16 cellular contexts compared by ENCODE assay signal in genomic region chr6:56357616-56358373, GRCh38.
DNase-seq lines count a peak whose midpoint lies in the region; ATAC-seq, FAIRE-seq and TF ChIP-seq lines count a peak whose summit lies in the region.
"Had no signal": no experiment of that assay in that cellular context is flagged by ENCODE, and none has a peak within 500 bp of the region (broad histone marks: within the 10 kb centered on the region; RNA-seq: fewer than 3 reads in every experiment).

No MANE protein-coding gene starts in this region.

- dilution Hi-C loops in IMR-90 (cut with HindIII; ENCODE audit: low sequenced_read_pairs, unreplicated experiment), result loop anchor here (25.0 kb wide), 1 partner anchor 230 kb away; no protein-coding TSS in a partner anchor

- H2BK15ac ChIP-seq in IMR-90 (ENCODE audit: low read depth, low read length), result no peak overlapping the region; the same call in 2 of the 3 replicates

- no peak overlapping the region for H2BK20ac ChIP-seq in IMR-90 (ENCODE audit: low read depth, low read length)

- no peak overlapping the region for H3K4ac ChIP-seq in IMR-90 (ENCODE audit: low read depth, low read length)

- H3K27me3 ChIP-seq in IMR-90 (ENCODE audit: control insufficient read depth, insufficient read depth, low read length), result no peaks in the 10 kb centered on the region
- H3K27me3 ChIP-seq in K562 (ENCODE audit: control insufficient read depth in 2 of 2, insufficient read depth in 2 of 2, low read length in 2 of 2), result no peaks in the 10 kb centered on the region; a peak in 2 of 5 replicates
- H3K27me3 ChIP-seq: transverse colon had no signal

- no peak overlapping the region for H2AFZ ChIP-seq in IMR-90 (replicated peaks; ENCODE audit: low read length, poor library complexity)
- H2AFZ ChIP-seq in K562 (ENCODE audit: low read depth, low read length), result no peak overlapping the region

- H3K27me3 Mint-ChIP-seq in activated T-cell treated with anti-CD3 and anti-CD28 coated beads, Interleukin-2, amount 50 U/mL, for 72 hours (ENCODE audit: low read depth), result no peaks in the 10 kb centered on the region

- no peak overlapping the region for H2BK5ac ChIP-seq in IMR-90 (ENCODE audit: low read depth, low read length, poor library complexity, severe bottlenecking)

- no peak overlapping the region for H2BK120ac ChIP-seq in IMR-90 (ENCODE audit: low read depth, low read length)

- peak overlapping the region; percentile 38; the same call in 1 of the 2 replicates for H3K18ac ChIP-seq in IMR-90 (ENCODE audit: low read depth, low read length)

- peaks cover 16% of the 10 kb centered on the region for H3K4me1 Mint-ChIP-seq in activated T-cell treated with anti-CD3 and anti-CD28 coated beads, Interleukin-2, amount 50 U/mL, for 72 hours (ENCODE audit: low read depth)
- no peaks in the 10 kb centered on the region for H3K4me1 Mint-ChIP-seq in stimulated activated effector memory CD8-positive, alpha-beta T cell treated with anti-CD3 and anti-CD28 coated beads, Interleukin-12 subunit alpha, Interleukin-12 subunit beta, amount 100 ng/mL, for 72 hours
- H3K4me1 Mint-ChIP-seq: H9 had no signal

- H2AK9ac ChIP-seq in IMR-90 (replicated peaks; ENCODE audit: low read depth, low read length, poor library complexity), result no peak overlapping the region

- peaks cover 3% of the 10 kb centered on the region for H3K4me1 ChIP-seq in IMR-90 (ENCODE audit: control insufficient read depth, insufficient read depth, low read length)
- H3K4me1 ChIP-seq in K562 (replicated peaks in 1 of 2; ENCODE audit: control insufficient read depth in 2 of 2, insufficient read depth in 2 of 2, low read length in 2 of 2), result no peaks in the 10 kb centered on the region

- H4K91ac ChIP-seq in IMR-90 (ENCODE audit: insufficient read depth, low read depth, low read length), result no peak overlapping the region; the same call in 1 of the 2 replicates

- TF ChIP-seq EP300 in K562 (IDR thresholded peaks at IDR 0.05; ENCODE audit: low read length), result no peak

- in situ Hi-C loops in IMR-90 (cut with MboI; ENCODE audit: low sequenced_read_pairs) (loop anchor here (10.0 to 25.0 kb wide), 2 partner anchors 217 to 505 kb away; no protein-coding TSS in a partner anchor), K562 (cut with MboI) (loop anchor here (5.0 to 25.0 kb wide), 3 partner anchors 235 to 955 kb away; partner anchors contain the start of gene PRIM2)

- H4K8ac ChIP-seq in IMR-90 (ENCODE audit: low read depth in 2 of 2, low read length in 2 of 2), result peak overlapping the region; percentile 35 to 36; a peak in 2 of 4 replicates

- no peak for TF ChIP-seq RAD21 in IMR-90 (IDR thresholded peaks at IDR 0.05; ENCODE audit: low read length)
- no peak for TF ChIP-seq RAD21 in K562 (CRISPR knock-in tag; conservative IDR thresholded peaks at IDR 0.05 in 1 of 2, IDR thresholded peaks at IDR 0.05 in 1 of 2)

- H3K79me2 ChIP-seq in K562 (ENCODE audit: control insufficient read depth, insufficient read depth, low read length), result no peaks in the 10 kb centered on the region

- H3K9me1 ChIP-seq in IMR-90 (ENCODE audit: insufficient read depth, low read length) (0 out of 2 replicates have a peak, but pooled peaks cover 2% of the 10 kb centered on the region), K562 (ENCODE audit: control insufficient read depth, insufficient read depth, low read length) (no peaks in the 10 kb centered on the region)

- H3K9ac ChIP-seq in IMR-90 (ENCODE audit: low read depth, low read length) (no peak overlapping the region), K562 (ENCODE audit: insufficient read depth in 1 of 2, low read depth in 2 of 2, low read length in 2 of 2) (no peak overlapping the region)

- no peak overlapping the region for H3K27ac Mint-ChIP-seq in activated T-cell treated with anti-CD3 and anti-CD28 coated beads, Interleukin-2, amount 50 U/mL, for 72 hours
- H3K27ac Mint-ChIP-seq in stimulated activated effector memory CD8-positive, alpha-beta T cell treated with anti-CD3 and anti-CD28 coated beads, Interleukin-12 subunit alpha, Interleukin-12 subunit beta, amount 100 ng/mL, for 72 hours, result no peak overlapping the region
- H3K27ac Mint-ChIP-seq: dendritic cell treated with granulocyte-macrophage colony-stimulating factor and Interleukin-4, amounts not matched to agents 40 ng/mL and 50 ng/mL, for 4 days; H9 had no signal

- H3K36me3 ChIP-seq in IMR-90 (ENCODE audit: control insufficient read depth, insufficient read depth, low read length), result no peaks in the 10 kb centered on the region
- no peaks in the 10 kb centered on the region for H3K36me3 ChIP-seq in K562 (ENCODE audit: control insufficient read depth, insufficient read depth, low read length)
- H3K36me3 ChIP-seq: transverse colon had no signal

- intact Hi-C loops in IMR-90 (cut with micrococcal nuclease) (loop anchor here (2.0 to 5.0 kb wide), 7 partner anchors 43 to 493 kb away; no protein-coding TSS in a partner anchor), K562 (cut with micrococcal nuclease) (loop anchor here (2.0 to 10.0 kb wide), 2 partner anchors 341 to 487 kb away; no protein-coding TSS in a partner anchor)

- no peaks in the 10 kb centered on the region for H4K20me1 ChIP-seq in IMR-90 (ENCODE audit: insufficient read depth, low read length)
- no peaks in the 10 kb centered on the region for H4K20me1 ChIP-seq in K562 (replicated peaks; ENCODE audit: control insufficient read depth, insufficient read depth, low read length)

- peak overlapping the region; percentile 80; the same call in 1 of the 2 replicates for H2AK5ac ChIP-seq in IMR-90 (ENCODE audit: low read depth, low read length)

- no peak overlapping the region for H3K4me3 Mint-ChIP-seq in activated T-cell treated with anti-CD3 and anti-CD28 coated beads, Interleukin-2, amount 50 U/mL, for 72 hours
- H3K4me3 Mint-ChIP-seq in stimulated activated effector memory CD8-positive, alpha-beta T cell treated with anti-CD3 and anti-CD28 coated beads, Interleukin-12 subunit alpha, Interleukin-12 subunit beta, amount 100 ng/mL, for 72 hours, result no peak overlapping the region
- H3K4me3 Mint-ChIP-seq: dendritic cell treated with granulocyte-macrophage colony-stimulating factor and Interleukin-4, amounts not matched to agents 40 ng/mL and 50 ng/mL, for 4 days; H9 had no signal

- no peak overlapping the region for H3K56ac ChIP-seq in IMR-90 (ENCODE audit: extremely low read depth, insufficient read depth, low read length)

- TF ChIP-seq CTCF in IMR-90 (conservative IDR thresholded peaks at IDR 0.05; ENCODE audit: low read depth, low read length) (no peak), K562 (IDR thresholded peaks at IDR 0.05 in 2 of 3, conservative IDR thresholded peaks at IDR 0.05 in 1 of 3; ENCODE audit: insufficient read depth in 2 of 3, low read depth in 1 of 3, low read length in 3 of 3) (no peak), RWPE1 (conservative IDR thresholded peaks at IDR 0.05; ENCODE audit: low read depth) (no peak)

- no peak overlapping the region; the same call in 1 of the 2 replicates for H3K14ac ChIP-seq in IMR-90 (replicated peaks; ENCODE audit: low read depth, low read length)

- H4K5ac ChIP-seq in IMR-90 (ENCODE audit: low read depth, low read length), result no peak overlapping the region

- POLR2A ChIA-PET in IMR-90 (lab: Charles Lee; ENCODE audit: unreplicated experiment) (no interaction called here), K562 (lab: Yijun Ruan, JAX) (interaction anchor here (0.6 kb wide), 1 partner anchor 36 kb away, joined by 3 read pairs; no protein-coding TSS in a partner anchor), RWPE1 (lab: Yijun Ruan, JAX; ENCODE audit: low non-redundant PET) (no interaction called here)

- H3K4me2 ChIP-seq in IMR-90 (ENCODE audit: low read depth, low read length) (no peak overlapping the region), K562 (ENCODE audit: insufficient read depth, low read length) (no peak overlapping the region)

- H3K27ac ChIP-seq in IMR-90 (ENCODE audit: insufficient read depth, low read length), result no peak overlapping the region
- no peak overlapping the region for H3K27ac ChIP-seq in K562 (ENCODE audit: extremely low read depth, low read depth, low read length)
- H3K27ac ChIP-seq in RWPE1, result no peak overlapping the region

- ATAC-seq in activated T-cell treated with anti-CD3 and anti-CD28 coated beads, Interleukin-2, amount 50 U/mL, for 72 hours (replicated peaks in 1 of 2), result peak; percentile 78 to 88
- peak; percentile 33; the same call in 1 of the 2 replicates for ATAC-seq in IMR-90 (ENCODE audit: low read depth)
- no peak for ATAC-seq in K562
- peak; percentile 51 for ATAC-seq in stimulated activated effector memory CD8-positive, alpha-beta T cell treated with anti-CD3 and anti-CD28 coated beads, Interleukin-12 subunit alpha, Interleukin-12 subunit beta, amount 100 ng/mL, for 72 hours

- H3K9me3 ChIP-seq in IMR-90 (ENCODE audit: control insufficient read depth, insufficient read depth, low read length), result peaks cover 4% of the 10 kb centered on the region; the same call in 1 of the 2 replicates
- no peaks in the 10 kb centered on the region for H3K9me3 ChIP-seq in K562 (replicated peaks; ENCODE audit: control insufficient read depth, insufficient read depth, low read depth, low read length)

- no peak for FAIRE-seq in K562 (lab: Jason Lieb, UNC)
- FAIRE-seq: GM19239 had no signal

- CTCF ChIA-PET in IMR-90 (lab: Yijun Ruan, JAX), result no interaction called here
- CTCF ChIA-PET in K562 (lab: Yijun Ruan, JAX; ENCODE audit: low intra/inter-chr PET ratio), result interaction anchor here (2.5 kb wide), 1 partner anchor 236 kb away, joined by 24 read pairs; no protein-coding TSS in a partner anchor
- CTCF ChIA-PET in RWPE1 (lab: Yijun Ruan, JAX), result interaction anchor here (0.7 to 2.5 kb wide), 4 partner anchors 156 to 547 kb away, joined by 3 to 10 read pairs (median 4); no protein-coding TSS in a partner anchor

- H3K9me3 Mint-ChIP-seq in activated T-cell treated with anti-CD3 and anti-CD28 coated beads, Interleukin-2, amount 50 U/mL, for 72 hours, result peaks cover 2 to 6% of the 10 kb centered on the region in 2 donors
- H3K9me3 Mint-ChIP-seq in stimulated activated effector memory CD8-positive, alpha-beta T cell treated with anti-CD3 and anti-CD28 coated beads, Interleukin-12 subunit alpha, Interleukin-12 subunit beta, amount 100 ng/mL, for 72 hours, result no peaks in the 10 kb centered on the region

- H3K23ac ChIP-seq in IMR-90 (ENCODE audit: low read depth, low read length), result no peak overlapping the region

- TF ChIP-seq POLR2A in IMR-90 (IDR thresholded peaks at IDR 0.05; ENCODE audit: low read depth, low read length), result no peak
- TF ChIP-seq POLR2A in K562 (conservative IDR thresholded peaks at IDR 0.05), result no peak

- DNase-seq in activated T-cell treated with anti-CD3 and anti-CD28 coated beads, Interleukin-2, amount 50 U/mL, for 72 hours, result no peak
- no peak for DNase-seq in activated T-cell treated with anti-CD3 and anti-CD28 coated beads for 4 hours
- DNase-seq in IMR-90, result peak; percentile 57
- no peak for DNase-seq in K562 (ENCODE audit: extremely low read depth in 1 of 4, low spot score in 3 of 4)
- DNase-seq in stimulated activated effector memory CD8-positive, alpha-beta T cell treated with anti-CD3 and anti-CD28 coated beads, Interleukin-12 subunit alpha, Interleukin-12 subunit beta, amount 100 ng/mL, for 72 hours (ENCODE audit: low spot score in 2 of 2), result no peak
- no peak for DNase-seq in AG08396 (ENCODE audit: low spot score)
- no peak for DNase-seq in stimulated activated CD4-positive, alpha-beta T cell treated with anti-CD3 and anti-CD28 coated beads, Interleukin-2, amount 100 ng/mL, for 24 hours
- DNase-seq in RWPE1 (ENCODE audit: low spot score), result no peak
- DNase-seq: H9, midbrain, NCI-H1417 treated with DMSO at 0.1 percent for 48 hours, NCI-H82, posterior cingulate gyrus, transverse colon had no signal

- H3K36me3 Mint-ChIP-seq in activated T-cell treated with anti-CD3 and anti-CD28 coated beads, Interleukin-2, amount 50 U/mL, for 72 hours (ENCODE audit: insufficient read depth in 2 of 2), result peaks cover 0 to 2% of the 10 kb centered on the region in 2 donors
- no peaks in the 10 kb centered on the region for H3K36me3 Mint-ChIP-seq in stimulated activated effector memory CD8-positive, alpha-beta T cell treated with anti-CD3 and anti-CD28 coated beads, Interleukin-12 subunit alpha, Interleukin-12 subunit beta, amount 100 ng/mL, for 72 hours

- no TSS peak for BruUV-seq in IMR-90 (replicated peaks; lab: Mats Ljungman, UMichigan)
- BruUV-seq in K562 (replicated peaks; lab: Mats Ljungman, UMichigan), result no TSS peak

- H3K4me3 ChIP-seq in IMR-90 (ENCODE audit: insufficient read depth, low read depth, low read length) (no peak overlapping the region), K562 (no peak overlapping the region)
- H3K4me3 ChIP-seq: transverse colon had no signal

- no CpG with 5 or more reads among the region's 6 CpGs for WGBS in IMR-90 (ENCODE audit: extremely low coverage in 2 of 2, insufficient read length in 1 of 2), 2 experiments
- WGBS in K562 (ENCODE audit: insufficient coverage, low coverage, missing lambda C conversion rate), result 2% methylated on average over 6 of the region's 6 CpGs

- H3K79me1 ChIP-seq in IMR-90 (ENCODE audit: low read depth in 1 of 2, low read length in 2 of 2), result no peaks in the 10 kb centered on the region
